In genomic region chr5:171400169-171400568, GRCh38 we compare ENCODE assay signal across 14 cellular contexts. TPM values are rescaled to one million over a fixed set of nuclear protein-coding genes. Genes with fewer than 3 reads are reported as not detected.
"Had no signal": no experiment of that assay in that cellular context is flagged by ENCODE, and none has a peak within 500 bp of the region (broad histone marks: within the 10 kb centered on the region; RNA-seq: fewer than 3 reads in every experiment).

No MANE protein-coding gene starts in this region.

- H3K4me3 Mint-ChIP-seq: memory B cell, nephron had no signal

- H3K9me3 Mint-ChIP-seq: memory B cell, nephron had no signal

- H3K27ac Mint-ChIP-seq: memory B cell, nephron had no signal

- H3K27ac ChIP-seq: hepatocyte, left ventricle myocardium inferior, tibial artery, vagina had no signal

- H3K27me3 ChIP-seq: hepatocyte, tibial artery, vagina had no signal

- H3K9me3 ChIP-seq: left ventricle myocardium inferior, tibial artery, vagina had no signal

- DNase-seq: activated CD4-positive, alpha-beta T cell treated with anti-CD3 and anti-CD28 coated beads, Interleukin-2, amount 50 U/mL, for 48 hours; activated CD4-positive, CD25-positive, alpha-beta regulatory T cell; caudate nucleus; cortex of kidney; effector CD8-positive, alpha-beta T cell; kidney; left ventricle myocardium inferior; T-helper 2 cell; tibial artery had no signal

- H3K4me3 ChIP-seq: hepatocyte, left ventricle myocardium inferior, tibial artery, vagina had no signal

- H3K27me3 Mint-ChIP-seq: memory B cell had no signal

RNA-seq across cellular contexts. Expression of gene FGF18, which starts 19.3 kb away (rescaled TPM):
- total RNA-seq: epithelial cell of proximal tubule had no signal
